In genomic region chr17:82242698-82242976, GRCh38 we compare ENCODE assay signal across 9 cellular contexts. TPM values are rescaled to one million over a fixed set of nuclear protein-coding genes. Genes with fewer than 3 reads are reported as not detected.
DNase-seq lines count a peak whose midpoint lies in the region; ATAC-seq and TF ChIP-seq lines count a peak whose summit lies in the region.
"Had no signal": no experiment of that assay in that cellular context is flagged by ENCODE, and none has a peak within 500 bp of the region (broad histone marks: within the 10 kb centered on the region; RNA-seq: fewer than 3 reads in every experiment).

No MANE protein-coding gene starts in this region.

- no peak overlapping the region for H3K4me3 Mint-ChIP-seq in activated T-helper 1 cell treated with anti-CD3 and anti-CD28 coated beads, Interleukin-12 subunit alpha, Interleukin-12 subunit beta, Interleukin-2, Interleukin-4 antibody, amounts not matched to agents 30 ng/mL and 10 ng/mL and 1 ng/mL, durations not matched to agents 14 hours and 24 hours and 36 hours
- peak overlapping the region in 1 of 5 donors; percentile 6 for H3K4me3 Mint-ChIP-seq in immature natural killer cell
- no peak overlapping the region for H3K4me3 Mint-ChIP-seq in stimulated activated effector memory CD8-positive, alpha-beta T cell treated with anti-CD3 and anti-CD28 coated beads, Interleukin-12 subunit alpha, Interleukin-12 subunit beta, amount 100 ng/mL, for 72 hours

- H3K4me1 Mint-ChIP-seq in activated T-helper 1 cell treated with anti-CD3 and anti-CD28 coated beads, Interleukin-12 subunit alpha, Interleukin-12 subunit beta, Interleukin-2, Interleukin-4 antibody, amounts not matched to agents 30 ng/mL and 10 ng/mL and 1 ng/mL, durations not matched to agents 14 hours and 24 hours and 36 hours (ENCODE audit: low read depth), result peaks cover 33% of the 10 kb centered on the region
- peaks cover 69 to 74% of the 10 kb centered on the region in 2 donors for H3K4me1 Mint-ChIP-seq in immature natural killer cell
- peaks cover 93% of the 10 kb centered on the region for H3K4me1 Mint-ChIP-seq in stimulated activated effector memory CD8-positive, alpha-beta T cell treated with anti-CD3 and anti-CD28 coated beads, Interleukin-12 subunit alpha, Interleukin-12 subunit beta, amount 100 ng/mL, for 72 hours

- H3K36me3 Mint-ChIP-seq in activated T-helper 1 cell treated with anti-CD3 and anti-CD28 coated beads, Interleukin-12 subunit alpha, Interleukin-12 subunit beta, Interleukin-2, Interleukin-4 antibody, amounts not matched to agents 30 ng/mL and 10 ng/mL and 1 ng/mL, durations not matched to agents 14 hours and 24 hours and 36 hours (ENCODE audit: low read depth), result peaks cover 36% of the 10 kb centered on the region
- H3K36me3 Mint-ChIP-seq in immature natural killer cell, result peaks cover 14 to 24% (median 16%) of the 10 kb centered on the region in 3 donors
- H3K36me3 Mint-ChIP-seq in stimulated activated effector memory CD8-positive, alpha-beta T cell treated with anti-CD3 and anti-CD28 coated beads, Interleukin-12 subunit alpha, Interleukin-12 subunit beta, amount 100 ng/mL, for 72 hours, result peaks cover 100% of the 10 kb centered on the region

- peaks cover 94% of the 10 kb centered on the region for H3K36me3 ChIP-seq in MG63

- no peaks in the 10 kb centered on the region for H3K9me3 ChIP-seq in MG63

- no peak for DNase-seq in activated T-helper 1 cell treated with anti-CD3 and anti-CD28 coated beads, Interleukin-12 subunit alpha, Interleukin-12 subunit beta, Interleukin-2, Interleukin-4 antibody, amounts not matched to agents 30 ng/mL and 10 ng/mL and 1 ng/mL, durations not matched to agents 14 hours and 24 hours and 36 hours (ENCODE audit: low spot score)
- no peak for DNase-seq in immature natural killer cell
- DNase-seq in stimulated activated effector memory CD8-positive, alpha-beta T cell treated with anti-CD3 and anti-CD28 coated beads, Interleukin-12 subunit alpha, Interleukin-12 subunit beta, amount 100 ng/mL, for 72 hours (ENCODE audit: low spot score in 2 of 2), result no peak
- DNase-seq in MG63, result no peak
- DNase-seq in DMS79 (lab: John Stamatoyannopoulos, UW), result no peak
- DNase-seq in GM03348 (ENCODE audit: low spot score), result no peak
- DNase-seq: MM.1S had no signal

- no peaks in the 10 kb centered on the region for H3K27me3 Mint-ChIP-seq in activated T-helper 1 cell treated with anti-CD3 and anti-CD28 coated beads, Interleukin-12 subunit alpha, Interleukin-12 subunit beta, Interleukin-2, Interleukin-4 antibody, amounts not matched to agents 30 ng/mL and 10 ng/mL and 1 ng/mL, durations not matched to agents 14 hours and 24 hours and 36 hours (ENCODE audit: insufficient read depth)
- H3K27me3 Mint-ChIP-seq in immature natural killer cell (ENCODE audit: low read depth in 3 of 3), result peaks cover 16 to 83% (median 74%) of the 10 kb centered on the region in 3 donors

- no peaks in the 10 kb centered on the region for H3K27me3 ChIP-seq in MG63

- TF ChIP-seq POLR2A in GM10847 (IDR thresholded peaks at IDR 0.05; ENCODE audit: extremely low read depth, insufficient read length), result peak; percentile 8

- peak overlapping the region; percentile 48 for H3K27ac Mint-ChIP-seq in activated T-helper 1 cell treated with anti-CD3 and anti-CD28 coated beads, Interleukin-12 subunit alpha, Interleukin-12 subunit beta, Interleukin-2, Interleukin-4 antibody, amounts not matched to agents 30 ng/mL and 10 ng/mL and 1 ng/mL, durations not matched to agents 14 hours and 24 hours and 36 hours
- peak overlapping the region in 5 of 6 donors; percentile 12 to 82 (median 62) for H3K27ac Mint-ChIP-seq in immature natural killer cell
- H3K27ac Mint-ChIP-seq in stimulated activated effector memory CD8-positive, alpha-beta T cell treated with anti-CD3 and anti-CD28 coated beads, Interleukin-12 subunit alpha, Interleukin-12 subunit beta, amount 100 ng/mL, for 72 hours, result peak overlapping the region; percentile 93

- no peaks in the 10 kb centered on the region for H3K9me3 Mint-ChIP-seq in activated T-helper 1 cell treated with anti-CD3 and anti-CD28 coated beads, Interleukin-12 subunit alpha, Interleukin-12 subunit beta, Interleukin-2, Interleukin-4 antibody, amounts not matched to agents 30 ng/mL and 10 ng/mL and 1 ng/mL, durations not matched to agents 14 hours and 24 hours and 36 hours
- no peaks in the 10 kb centered on the region for H3K9me3 Mint-ChIP-seq in immature natural killer cell
- no peaks in the 10 kb centered on the region for H3K9me3 Mint-ChIP-seq in stimulated activated effector memory CD8-positive, alpha-beta T cell treated with anti-CD3 and anti-CD28 coated beads, Interleukin-12 subunit alpha, Interleukin-12 subunit beta, amount 100 ng/mL, for 72 hours

- H3K4me3 ChIP-seq in MG63, result no peak overlapping the region

- ATAC-seq in stimulated activated effector memory CD8-positive, alpha-beta T cell treated with anti-CD3 and anti-CD28 coated beads, Interleukin-12 subunit alpha, Interleukin-12 subunit beta, amount 100 ng/mL, for 72 hours, result no peak
- no peak for ATAC-seq in HG02870 (IDR thresholded peaks at IDR 0.05; ENCODE audit: unreplicated experiment)

- intact Hi-C loops in activated T-helper 1 cell treated with anti-CD3 and anti-CD28 coated beads, Interleukin-12 subunit alpha, Interleukin-12 subunit beta, Interleukin-2, Interleukin-4 antibody, amounts not matched to agents 30 ng/mL and 10 ng/mL and 1 ng/mL, durations not matched to agents 14 hours and 24 hours and 36 hours (cut with micrococcal nuclease), result no loop called here

RNA-seq across cellular contexts. Expression of gene SLC16A3, which starts 13.8 kb away (rescaled TPM):
- 111 and 115 TPM in 2 replicates for total RNA-seq in activated T-helper 1 cell treated with anti-CD3 and anti-CD28 coated beads, Interleukin-12 subunit alpha, Interleukin-12 subunit beta, Interleukin-2, Interleukin-4 antibody, amounts not matched to agents 30 ng/mL and 10 ng/mL and 1 ng/mL, durations not matched to agents 14 hours and 24 hours and 36 hours
- 10 to 100 TPM in 1 of 3 donors, 1 to 10 TPM in 2; 5.8 to 12.2 (median 6.8) TPM for polyA plus RNA-seq in immature natural killer cell
- total RNA-seq in MG63 (2014; rRNA removed; shearing (Covaris generic); ENCODE audit: low replicate concordance), result 529 and 652 TPM in 2 replicates

RNA-seq across cellular contexts. Expression of gene CCDC57, which starts 30.0 kb away (rescaled TPM):
- 59.5 and 60.8 TPM in 2 replicates for total RNA-seq in activated T-helper 1 cell treated with anti-CD3 and anti-CD28 coated beads, Interleukin-12 subunit alpha, Interleukin-12 subunit beta, Interleukin-2, Interleukin-4 antibody, amounts not matched to agents 30 ng/mL and 10 ng/mL and 1 ng/mL, durations not matched to agents 14 hours and 24 hours and 36 hours
- 10 to 100 TPM; 27.7 to 65.8 (median 28.8) TPM for polyA plus RNA-seq in immature natural killer cell
- 6.9 and 8.2 TPM in 2 replicates for total RNA-seq in MG63 (2014; rRNA removed; shearing (Covaris generic); ENCODE audit: low replicate concordance)

RNA-seq across cellular contexts. Expression of gene CSNK1D, which starts 30.9 kb away (rescaled TPM):
- 154 and 161 TPM in 2 replicates for total RNA-seq in activated T-helper 1 cell treated with anti-CD3 and anti-CD28 coated beads, Interleukin-12 subunit alpha, Interleukin-12 subunit beta, Interleukin-2, Interleukin-4 antibody, amounts not matched to agents 30 ng/mL and 10 ng/mL and 1 ng/mL, durations not matched to agents 14 hours and 24 hours and 36 hours
- polyA plus RNA-seq in immature natural killer cell, result 100 to 1,000 TPM in 1 of 3 donors, 10 to 100 TPM in 2; 48.9 to 130 (median 55.9) TPM
- total RNA-seq in MG63 (2014; rRNA removed; shearing (Covaris generic); ENCODE audit: low replicate concordance), result 60.2 and 104 TPM in 2 replicates
